Comparison of ENCODE assay signal across 27 cellular contexts in genomic region chr18:24400587-24400986, GRCh38. TPM values are rescaled to one million over a fixed set of nuclear protein-coding genes. Genes with fewer than 3 reads are reported as not detected.
A peak's percentile ranks its signal among the peaks of the same experiment; 100 is the strongest.
DNase-seq lines count a peak whose midpoint lies in the region; ATAC-seq and TF ChIP-seq lines count a peak whose summit lies in the region.
"Had no signal": no experiment of that assay in that cellular context is flagged by ENCODE, and none has a peak within 500 bp of the region (broad histone marks: within the 10 kb centered on the region; RNA-seq: fewer than 3 reads in every experiment).

No MANE protein-coding gene starts in this region.

- H3K27me3 ChIP-seq in HAP-1 (ENCODE audit: low read depth) (no peaks in the 10 kb centered on the region), kidney epithelial cell (ENCODE audit: control insufficient read depth, insufficient read depth, low read length) (no peaks in the 10 kb centered on the region)
- H3K27me3 ChIP-seq: esophagus muscularis mucosa, gastroesophageal sphincter, thyroid gland had no signal

- H3K9me3 Mint-ChIP-seq in activated T-cell treated with anti-CD3 and anti-CD28 coated beads, Interleukin-2, amount 50 U/mL, for 4 hours, result no peaks in the 10 kb centered on the region
- H3K9me3 Mint-ChIP-seq in stimulated activated memory B cell treated with anti-CD40 and anti-IgM and Interleukin-4, amounts not matched to agents 10 μg/mL and 1 μg/mL and 100 μg/mL, for 72 hours, result no peaks in the 10 kb centered on the region
- H3K9me3 Mint-ChIP-seq: activated naive CD8-positive, alpha-beta T cell treated with anti-CD3 and anti-CD28 coated beads, Interleukin-2, amount 50 U/mL, for 24 hours; effector memory CD8-positive, alpha-beta T cell; stimulated activated naive CD8-positive, alpha-beta T cell treated with anti-CD3 and anti-CD28 coated beads, Interleukin-15, Interleukin-2, amounts not matched to agents 100 ng/mL and 50 ng/mL, for 24 hours; T-cell had no signal

- peaks cover 28% of the 10 kb centered on the region for H3K27me3 Mint-ChIP-seq in activated T-cell treated with anti-CD3 and anti-CD28 coated beads, Interleukin-2, amount 50 U/mL, for 4 hours (ENCODE audit: low read depth)
- peaks cover 53% of the 10 kb centered on the region for H3K27me3 Mint-ChIP-seq in stimulated activated memory B cell treated with anti-CD40 and anti-IgM and Interleukin-4, amounts not matched to agents 10 μg/mL and 1 μg/mL and 100 μg/mL, for 72 hours

- H3K36me3 Mint-ChIP-seq in activated T-cell treated with anti-CD3 and anti-CD28 coated beads, Interleukin-2, amount 50 U/mL, for 4 hours (ENCODE audit: insufficient read depth), result no peaks in the 10 kb centered on the region
- no peaks in the 10 kb centered on the region for H3K36me3 Mint-ChIP-seq in stimulated activated memory B cell treated with anti-CD40 and anti-IgM and Interleukin-4, amounts not matched to agents 10 μg/mL and 1 μg/mL and 100 μg/mL, for 72 hours
- H3K36me3 Mint-ChIP-seq: T-cell had no signal

- H3K4me3 Mint-ChIP-seq in activated T-cell treated with anti-CD3 and anti-CD28 coated beads, Interleukin-2, amount 50 U/mL, for 4 hours, result no peak overlapping the region
- H3K4me3 Mint-ChIP-seq in stimulated activated memory B cell treated with anti-CD40 and anti-IgM and Interleukin-4, amounts not matched to agents 10 μg/mL and 1 μg/mL and 100 μg/mL, for 72 hours, result no peak overlapping the region
- H3K4me3 Mint-ChIP-seq: activated CD8-positive, alpha-beta T cell treated with anti-CD3 and anti-CD28 coated beads, Interleukin-2, amount 10 ng/mL, durations not matched to agents 7 days and 5 days; activated naive CD8-positive, alpha-beta T cell treated with anti-CD3 and anti-CD28 coated beads, Interleukin-2, amount 50 U/mL, for 24 hours; effector memory CD8-positive, alpha-beta T cell; stimulated activated naive CD8-positive, alpha-beta T cell treated with anti-CD3 and anti-CD28 coated beads, Interleukin-15, Interleukin-2, amounts not matched to agents 100 ng/mL and 50 ng/mL, for 24 hours; T-cell had no signal

- no peak overlapping the region for H3K27ac Mint-ChIP-seq in stimulated activated memory B cell treated with anti-CD40 and anti-IgM and Interleukin-4, amounts not matched to agents 10 μg/mL and 1 μg/mL and 100 μg/mL, for 72 hours
- H3K27ac Mint-ChIP-seq: activated CD8-positive, alpha-beta T cell treated with anti-CD3 and anti-CD28 coated beads, Interleukin-2, amount 10 ng/mL, durations not matched to agents 7 days and 5 days; activated naive CD8-positive, alpha-beta T cell treated with anti-CD3 and anti-CD28 coated beads, Interleukin-2, amount 50 U/mL, for 24 hours; effector memory CD8-positive, alpha-beta T cell; stimulated activated naive CD8-positive, alpha-beta T cell treated with anti-CD3 and anti-CD28 coated beads, Interleukin-15, Interleukin-2, amounts not matched to agents 100 ng/mL and 50 ng/mL, for 24 hours; T-cell had no signal

- peaks cover 27% of the 10 kb centered on the region for H3K4me1 ChIP-seq in HAP-1

- in situ Hi-C loops in HAP-1 (cut with MboI; ENCODE audit: low sequenced_read_pairs), result no loop called here

- H3K4me3 ChIP-seq in HAP-1 (no peak overlapping the region), kidney epithelial cell (ENCODE audit: low read depth, low read length) (no peak overlapping the region), retinal pigment epithelial cell (ENCODE audit: low read length) (no peak overlapping the region)
- H3K4me3 ChIP-seq: esophagus muscularis mucosa, gastroesophageal sphincter, lung, thyroid gland had no signal

- H3K9me3 ChIP-seq in HAP-1, result no peaks in the 10 kb centered on the region
- H3K9me3 ChIP-seq: esophagus muscularis mucosa, gastroesophageal sphincter, thyroid gland had no signal

- TF ChIP-seq CTCF in kidney epithelial cell (IDR thresholded peaks at IDR 0.05; ENCODE audit: insufficient read depth, low read length, poor library complexity, severe bottlenecking) (no peak), retinal pigment epithelial cell (conservative IDR thresholded peaks at IDR 0.05; ENCODE audit: low read depth, low read length) (no peak)

- H3K36me3 ChIP-seq in HAP-1 (replicated peaks), result no peaks in the 10 kb centered on the region
- no peaks in the 10 kb centered on the region for H3K36me3 ChIP-seq in kidney epithelial cell (ENCODE audit: control insufficient read depth, insufficient read depth, low read length)
- H3K36me3 ChIP-seq: esophagus muscularis mucosa, gastroesophageal sphincter, thyroid gland had no signal

- no peak for ATAC-seq in activated T-cell treated with anti-CD3 and anti-CD28 coated beads, Interleukin-2, amount 50 U/mL, for 4 hours
- no peak for ATAC-seq in stimulated activated memory B cell treated with anti-CD40 and anti-IgM and Interleukin-4, amounts not matched to agents 10 μg/mL and 1 μg/mL and 100 μg/mL, for 72 hours
- ATAC-seq: activated CD4-positive, CD25-positive, alpha-beta regulatory T cell treated with anti-CD3 and anti-CD28 coated beads, Interleukin-2, amount 50 U/mL, for 24 hours; activated CD8-positive, alpha-beta T cell treated with anti-CD3 and anti-CD28 coated beads, Interleukin-2, amount 10 ng/mL, durations not matched to agents 7 days and 5 days; activated naive CD8-positive, alpha-beta T cell treated with anti-CD3 and anti-CD28 coated beads, Interleukin-2, amount 50 U/mL, for 24 hours; effector memory CD8-positive, alpha-beta T cell; gastroesophageal sphincter; right cardiac atrium; T-cell had no signal

- DNase-seq in HAP-1 (ENCODE audit: low spot score in 2 of 2) (peak; percentile 42 to 51), amniotic epithelial cell (ENCODE audit: low read depth) (peak; percentile 22), kidney epithelial cell (ENCODE audit: low read depth) (peak; percentile 48), retinal pigment epithelial cell (ENCODE audit: low read depth) (peak; percentile 78), HCEC 1CT (no peak)
- no peak for DNase-seq in activated T-cell treated with anti-CD3 and anti-CD28 coated beads, Interleukin-2, amount 50 U/mL, for 4 hours
- DNase-seq: activated CD8-positive, alpha-beta T cell treated with anti-CD3 and anti-CD28 coated beads, Interleukin-2, amount 10 ng/mL, durations not matched to agents 7 days and 5 days; activated gamma-delta T cell; activated naive CD8-positive, alpha-beta T cell treated with anti-CD3 and anti-CD28 coated beads, Interleukin-2, amount 50 U/mL, for 24 hours; activated T-cell treated with anti-CD3 and anti-CD28 coated beads for 4 hours; effector memory CD8-positive, alpha-beta T cell; hippocampal formation; NCI-H1694; NCI-H2171 treated with DMSO at 0.1 percent for 48 hours; right cardiac atrium; SIG-M5; stimulated activated CD4-positive, alpha-beta T cell treated with anti-CD3 and anti-CD28 coated beads, Interleukin-12 subunit alpha, Interleukin-12 subunit beta, amount 100 ng/mL, for 4 hours; stimulated activated CD4-positive, alpha-beta T cell treated with anti-CD3 and anti-CD28 coated beads, Interleukin-4, amount 100 ng/mL, for 4 hours; T-cell; thyroid gland had no signal

- H3K4me1 Mint-ChIP-seq in activated T-cell treated with anti-CD3 and anti-CD28 coated beads, Interleukin-2, amount 50 U/mL, for 4 hours (ENCODE audit: low read depth), result peaks cover 26% of the 10 kb centered on the region
- peaks cover 6% of the 10 kb centered on the region for H3K4me1 Mint-ChIP-seq in stimulated activated memory B cell treated with anti-CD40 and anti-IgM and Interleukin-4, amounts not matched to agents 10 μg/mL and 1 μg/mL and 100 μg/mL, for 72 hours

RNA-seq across cellular contexts. Expression of gene OSBPL1A, which starts 3.0 kb away (rescaled TPM):
- 18.3 and 21.4 TPM in 2 replicates for total RNA-seq in kidney epithelial cell
- 1 to 10 TPM; 1.3 to 2.7 (median 2.2) TPM for total RNA-seq in activated T-cell treated with anti-CD3 and anti-CD28 coated beads, Interleukin-2, amount 50 U/mL, for 4 hours

RNA-seq across cellular contexts. Expression of gene IMPACT, which starts 25.9 kb away (rescaled TPM):
- 31.5 and 37.7 TPM in 2 replicates for total RNA-seq in kidney epithelial cell
- total RNA-seq in activated T-cell treated with anti-CD3 and anti-CD28 coated beads, Interleukin-2, amount 50 U/mL, for 4 hours, result 1 to 10 TPM; 9.5 to 9.7 (median 9.5) TPM

RNA-seq across cellular contexts. Expression of gene HRH4, which starts 59.9 kb away (rescaled TPM):
- 0.07 TPM in 1 of 2 replicates, not detected in the other for total RNA-seq in kidney epithelial cell
- total RNA-seq in activated T-cell treated with anti-CD3 and anti-CD28 coated beads, Interleukin-2, amount 50 U/mL, for 4 hours, result under 1 TPM in 1 of 3 donors, not detected in 2; 0.41 TPM
- total RNA-seq: activated CD8-positive, alpha-beta T cell treated with anti-CD3 and anti-CD28 coated beads, Interleukin-2, amount 10 ng/mL, durations not matched to agents 7 days and 5 days; G401; right cardiac atrium; thyroid gland had no signal

Comparison
In these comparisons a context has a peak if more than half of its experiments do, and no peak if none do; other contexts are left out.
1. DNase-seq: peak in HAP-1 (2 of 2), amniotic epithelial cell (single experiment), kidney epithelial cell (single experiment) and retinal pigment epithelial cell (single experiment); none in activated T-cell treated with anti-CD3 and anti-CD28 coated beads, Interleukin-2, amount 50 U/mL, for 4 hours (single experiment) and HCEC 1CT (single experiment).